In the genomic region with DNA sequence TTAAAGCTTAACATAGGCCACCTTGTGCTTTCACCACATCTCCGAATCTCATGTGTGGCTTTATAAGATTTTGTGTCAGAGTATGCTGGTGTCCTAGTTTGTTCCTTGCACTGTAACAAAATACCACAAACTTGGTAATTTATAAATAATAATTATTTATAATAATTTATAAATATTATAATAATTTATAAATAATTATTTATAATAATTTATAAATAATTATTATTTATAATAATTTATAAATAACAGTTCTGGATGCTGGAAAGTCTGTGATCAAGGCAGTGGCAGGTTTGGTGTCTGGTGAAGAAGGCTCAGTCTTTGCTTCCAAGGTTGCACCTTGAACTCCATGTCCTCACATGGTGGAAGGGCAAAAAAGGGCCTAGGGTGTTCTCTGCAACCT, we compare ENCODE assay signal across 39 cellular contexts.
"Had no signal": no experiment of that assay in that cellular context is flagged by ENCODE, and none has a peak within 500 bp of the region (broad histone marks: within the 10 kb centered on the region; RNA-seq: fewer than 3 reads in every experiment).

No MANE protein-coding gene starts in this region.

- H3K27ac Mint-ChIP-seq: activated CD4-positive, alpha-beta memory T cell treated with anti-CD3 and anti-CD28 coated beads for 36 hours; activated CD4-positive, alpha-beta T cell treated with anti-CD3 and anti-CD28 coated beads for 36 hours; activated CD4-positive, alpha-beta T cell treated with anti-CD3 and anti-CD28 coated beads, Interleukin-2, amount 10 ng/mL, durations not matched to agents 7 days and 5 days; activated CD8-positive, alpha-beta memory T cell treated with anti-CD3 and anti-CD28 coated beads, Interleukin-2, amount 10 ng/mL, durations not matched to agents 7 days and 5 days; activated CD8-positive, alpha-beta T cell treated with anti-CD3 and anti-CD28 coated beads, Interleukin-2, amount 10 ng/mL, durations not matched to agents 7 days and 5 days; activated naive CD4-positive, alpha-beta T cell treated with anti-CD3 and anti-CD28 coated beads, Interleukin-2, amount 10 ng/mL, durations not matched to agents 7 days and 5 days; activated naive CD4-positive, alpha-beta T cell treated with anti-CD3 and anti-CD28 coated beads, Interleukin-2, amount 50 U/mL, for 24 hours; activated naive CD8-positive, alpha-beta T cell; activated naive CD8-positive, alpha-beta T cell treated with anti-CD3 and anti-CD28 coated beads, Interleukin-2, amount 10 ng/mL, durations not matched to agents 7 days and 5 days; activated naive CD8-positive, alpha-beta T cell treated with anti-CD3 and anti-CD28 coated beads, Interleukin-2, amount 50 U/mL, for 24 hours; activated T-cell treated with anti-CD3 and anti-CD28 coated beads, Interleukin-2, amount 50 U/mL, for 24 hours; activated T-helper 2 cell treated with anti-CD3 and anti-CD28 coated beads, Interferon-gamma antibody, Interleukin-2, Interleukin-4, amounts not matched to agents 10 μg/mL and 5 μg/mL and 100 μg/mL, durations not matched to agents 14 hours and 24 hours and 36 hours; brain; T-helper 1 cell treated with Interleukin-12 subunit alpha and Interleukin-12 subunit beta and Interleukin-4 antibody, amounts not matched to agents 30 μg/mL and 1 μg/mL, for 36 hours; T-helper 2 cell treated with Interferon-gamma antibody and Interleukin-4, amounts not matched to agents 5 μg/mL and 100 μg/mL, for 36 hours had no signal

- H3K27ac ChIP-seq: ascending aorta, cardiac muscle cell, VCaP had no signal

- FAIRE-seq: bronchial epithelial cell, TTC549 had no signal

- H3K27me3 Mint-ChIP-seq: activated CD4-positive, alpha-beta memory T cell treated with anti-CD3 and anti-CD28 coated beads for 36 hours; activated CD4-positive, alpha-beta T cell treated with anti-CD3 and anti-CD28 coated beads for 36 hours; activated CD4-positive, alpha-beta T cell treated with anti-CD3 and anti-CD28 coated beads, Interleukin-2, amount 10 ng/mL, durations not matched to agents 7 days and 5 days; activated CD8-positive, alpha-beta memory T cell treated with anti-CD3 and anti-CD28 coated beads, Interleukin-2, amount 10 ng/mL, durations not matched to agents 7 days and 5 days; activated naive CD4-positive, alpha-beta T cell treated with anti-CD3 and anti-CD28 coated beads, Interleukin-2, amount 50 U/mL, for 24 hours; activated naive CD8-positive, alpha-beta T cell; activated naive CD8-positive, alpha-beta T cell treated with anti-CD3 and anti-CD28 coated beads, Interleukin-2, amount 10 ng/mL, durations not matched to agents 7 days and 5 days; activated naive CD8-positive, alpha-beta T cell treated with anti-CD3 and anti-CD28 coated beads, Interleukin-2, amount 50 U/mL, for 24 hours; activated T-cell treated with anti-CD3 and anti-CD28 coated beads, Interleukin-2, amount 50 U/mL, for 24 hours; central memory CD8-positive, alpha-beta T cell had no signal

- H3K36me3 ChIP-seq: ascending aorta, cardiac muscle cell had no signal

- H3K4me1 ChIP-seq: ascending aorta had no signal

- H3K9me3 ChIP-seq: ascending aorta had no signal

- ATAC-seq: activated CD4-positive, alpha-beta T cell treated with anti-CD3 and anti-CD28 coated beads for 36 hours; activated CD4-positive, CD25-positive, alpha-beta regulatory T cell treated with anti-CD3 and anti-CD28 coated beads, Interleukin-2, amount 50 U/mL, for 24 hours; activated CD8-positive, alpha-beta memory T cell treated with anti-CD3 and anti-CD28 coated beads, Interleukin-2, amount 10 ng/mL, durations not matched to agents 7 days and 5 days; activated CD8-positive, alpha-beta T cell treated with anti-CD3 and anti-CD28 coated beads, Interleukin-2, amount 10 ng/mL, durations not matched to agents 7 days and 5 days; activated naive CD8-positive, alpha-beta T cell treated with anti-CD3 and anti-CD28 coated beads, Interleukin-2, amount 50 U/mL, for 24 hours had no signal

- H3K4me3 Mint-ChIP-seq: activated CD4-positive, alpha-beta memory T cell treated with anti-CD3 and anti-CD28 coated beads for 36 hours; activated CD4-positive, alpha-beta T cell treated with anti-CD3 and anti-CD28 coated beads for 36 hours; activated CD4-positive, alpha-beta T cell treated with anti-CD3 and anti-CD28 coated beads, Interleukin-2, amount 10 ng/mL, durations not matched to agents 7 days and 5 days; activated CD8-positive, alpha-beta memory T cell treated with anti-CD3 and anti-CD28 coated beads, Interleukin-2, amount 10 ng/mL, durations not matched to agents 7 days and 5 days; activated CD8-positive, alpha-beta T cell treated with anti-CD3 and anti-CD28 coated beads, Interleukin-2, amount 10 ng/mL, durations not matched to agents 7 days and 5 days; activated naive CD4-positive, alpha-beta T cell treated with anti-CD3 and anti-CD28 coated beads, Interleukin-2, amount 10 ng/mL, durations not matched to agents 7 days and 5 days; activated naive CD4-positive, alpha-beta T cell treated with anti-CD3 and anti-CD28 coated beads, Interleukin-2, amount 50 U/mL, for 24 hours; activated naive CD8-positive, alpha-beta T cell; activated naive CD8-positive, alpha-beta T cell treated with anti-CD3 and anti-CD28 coated beads, Interleukin-2, amount 10 ng/mL, durations not matched to agents 7 days and 5 days; activated naive CD8-positive, alpha-beta T cell treated with anti-CD3 and anti-CD28 coated beads, Interleukin-2, amount 50 U/mL, for 24 hours; activated T-cell treated with anti-CD3 and anti-CD28 coated beads, Interleukin-2, amount 50 U/mL, for 24 hours; brain; central memory CD8-positive, alpha-beta T cell; T-helper 1 cell treated with Interleukin-12 subunit alpha and Interleukin-12 subunit beta and Interleukin-4 antibody, amounts not matched to agents 30 μg/mL and 1 μg/mL, for 36 hours; T-helper 2 cell treated with Interferon-gamma antibody and Interleukin-4, amounts not matched to agents 5 μg/mL and 100 μg/mL, for 36 hours had no signal

- H3K27me3 ChIP-seq: ascending aorta, cardiac muscle cell had no signal

- DNase-seq: activated CD4-positive, alpha-beta memory T cell treated with anti-CD3 and anti-CD28 coated beads for 36 hours; activated CD4-positive, alpha-beta T cell treated with anti-CD3 and anti-CD28 coated beads for 1 hour; activated CD4-positive, alpha-beta T cell treated with anti-CD3 and anti-CD28 coated beads for 36 hours; activated CD4-positive, alpha-beta T cell treated with anti-CD3 and anti-CD28 coated beads for 48 hours; activated CD4-positive, alpha-beta T cell treated with anti-CD3 and anti-CD28 coated beads, Interleukin-2, amount 10 ng/mL, durations not matched to agents 7 days and 5 days; activated CD4-positive, alpha-beta T cell treated with anti-CD3 and anti-CD28 coated beads, Interleukin-2, amount 50 U/mL, for 4 hours; activated CD4-positive, CD25-positive, alpha-beta regulatory T cell; activated CD8-positive, alpha-beta memory T cell treated with anti-CD3 and anti-CD28 coated beads for 24 hours; activated CD8-positive, alpha-beta memory T cell treated with anti-CD3 and anti-CD28 coated beads, Interleukin-2, amount 10 ng/mL, durations not matched to agents 7 days and 5 days; activated CD8-positive, alpha-beta memory T cell treated with anti-CD3 and anti-CD28 coated beads, Interleukin-2, amount 50 U/mL, for 48 hours; activated CD8-positive, alpha-beta T cell treated with anti-CD3 and anti-CD28 coated beads, Interleukin-2, amount 10 ng/mL, durations not matched to agents 7 days and 5 days; activated effector memory CD4-positive, alpha-beta T cell treated with Interleukin-2 at 50 U/mL for 16 hours; activated gamma-delta T cell; activated naive CD4-positive, alpha-beta T cell treated with anti-CD3 and anti-CD28 coated beads, Interleukin-2, amount 10 ng/mL, durations not matched to agents 7 days and 5 days; activated naive CD4-positive, alpha-beta T cell treated with Interleukin-2 at 50 U/mL for 16 hours; activated naive CD8-positive, alpha-beta T cell treated with anti-CD3 and anti-CD28 coated beads, Interleukin-2, amount 10 ng/mL, durations not matched to agents 7 days and 5 days; activated naive CD8-positive, alpha-beta T cell treated with anti-CD3 and anti-CD28 coated beads, Interleukin-2, amount 50 U/mL, for 24 hours; activated T-cell treated with anti-CD3 and anti-CD28 coated beads, Interleukin-2, amount 50 U/mL, for 24 hours; activated T-cell treated with anti-CD3 and anti-CD28 coated beads, Interleukin-2, amount 50 U/mL, for 48 hours; amygdala; anterior cingulate cortex; caudate nucleus; cerebellar nuclear complex; T-helper 1 cell; T-helper 2 cell; T-helper 9 cell had no signal

- H3K36me3 Mint-ChIP-seq: activated CD4-positive, alpha-beta memory T cell treated with anti-CD3 and anti-CD28 coated beads for 36 hours; activated CD8-positive, alpha-beta memory T cell treated with anti-CD3 and anti-CD28 coated beads, Interleukin-2, amount 10 ng/mL, durations not matched to agents 7 days and 5 days; activated naive CD4-positive, alpha-beta T cell treated with anti-CD3 and anti-CD28 coated beads, Interleukin-2, amount 10 ng/mL, durations not matched to agents 7 days and 5 days; activated naive CD8-positive, alpha-beta T cell treated with anti-CD3 and anti-CD28 coated beads, Interleukin-2, amount 10 ng/mL, durations not matched to agents 7 days and 5 days; brain had no signal

- H3K4me1 Mint-ChIP-seq: activated CD4-positive, alpha-beta T cell treated with anti-CD3 and anti-CD28 coated beads for 36 hours; activated CD4-positive, alpha-beta T cell treated with anti-CD3 and anti-CD28 coated beads, Interleukin-2, amount 10 ng/mL, durations not matched to agents 7 days and 5 days; activated CD8-positive, alpha-beta memory T cell treated with anti-CD3 and anti-CD28 coated beads, Interleukin-2, amount 10 ng/mL, durations not matched to agents 7 days and 5 days; activated naive CD4-positive, alpha-beta T cell treated with anti-CD3 and anti-CD28 coated beads, Interleukin-2, amount 10 ng/mL, durations not matched to agents 7 days and 5 days; activated naive CD4-positive, alpha-beta T cell treated with anti-CD3 and anti-CD28 coated beads, Interleukin-2, amount 50 U/mL, for 24 hours; activated naive CD8-positive, alpha-beta T cell treated with anti-CD3 and anti-CD28 coated beads, Interleukin-2, amount 10 ng/mL, durations not matched to agents 7 days and 5 days; activated naive CD8-positive, alpha-beta T cell treated with anti-CD3 and anti-CD28 coated beads, Interleukin-2, amount 50 U/mL, for 24 hours; brain; central memory CD8-positive, alpha-beta T cell had no signal

- H3K9me3 Mint-ChIP-seq: activated CD4-positive, alpha-beta memory T cell treated with anti-CD3 and anti-CD28 coated beads for 36 hours; activated CD4-positive, alpha-beta T cell treated with anti-CD3 and anti-CD28 coated beads, Interleukin-2, amount 10 ng/mL, durations not matched to agents 7 days and 5 days; activated naive CD4-positive, alpha-beta T cell treated with anti-CD3 and anti-CD28 coated beads, Interleukin-2, amount 10 ng/mL, durations not matched to agents 7 days and 5 days; activated naive CD4-positive, alpha-beta T cell treated with anti-CD3 and anti-CD28 coated beads, Interleukin-2, amount 50 U/mL, for 24 hours; activated naive CD8-positive, alpha-beta T cell treated with anti-CD3 and anti-CD28 coated beads, Interleukin-2, amount 10 ng/mL, durations not matched to agents 7 days and 5 days; activated naive CD8-positive, alpha-beta T cell treated with anti-CD3 and anti-CD28 coated beads, Interleukin-2, amount 50 U/mL, for 24 hours; activated T-cell treated with anti-CD3 and anti-CD28 coated beads, Interleukin-2, amount 50 U/mL, for 24 hours; activated T-helper 2 cell treated with anti-CD3 and anti-CD28 coated beads, Interferon-gamma antibody, Interleukin-2, Interleukin-4, amounts not matched to agents 10 μg/mL and 5 μg/mL and 100 μg/mL, durations not matched to agents 14 hours and 24 hours and 36 hours; brain; central memory CD8-positive, alpha-beta T cell; T-helper 1 cell treated with Interleukin-12 subunit alpha and Interleukin-12 subunit beta and Interleukin-4 antibody, amounts not matched to agents 30 μg/mL and 1 μg/mL, for 36 hours; T-helper 2 cell treated with Interferon-gamma antibody and Interleukin-4, amounts not matched to agents 5 μg/mL and 100 μg/mL, for 36 hours had no signal

- H3K4me3 ChIP-seq: ascending aorta, cardiac muscle cell had no signal
